ENCODE assay signal across 14 cellular contexts in genomic region chr14:72599579-72600470, GRCh38.
DNase-seq lines count a peak whose midpoint lies in the region; ATAC-seq, FAIRE-seq and TF ChIP-seq lines count a peak whose summit lies in the region.
"Had no signal": no experiment of that assay in that cellular context is flagged by ENCODE, and none has a peak within 500 bp of the region (broad histone marks: within the 10 kb centered on the region; RNA-seq: fewer than 3 reads in every experiment).

No MANE protein-coding gene starts in this region.

- TF ChIP-seq POLR2A in GM12892 (IDR thresholded peaks at IDR 0.05; ENCODE audit: low read depth, low read length) (no peak), NB4 (IDR thresholded peaks at IDR 0.05; ENCODE audit: extremely low read depth, insufficient read length) (no peak), vagina (IDR thresholded peaks at IDR 0.05) (no peak)

- H3K4me1 Mint-ChIP-seq in brain (peaks cover 23% of the 10 kb centered on the region), neural progenitor cell (peaks cover 20% of the 10 kb centered on the region)
- peaks cover 17 to 21% of the 10 kb centered on the region in 2 donors for H3K4me1 Mint-ChIP-seq in natural killer cell treated with Interleukin-12 subunit alpha and Interleukin-12 subunit beta and Interleukin-15 and Interleukin-18, amount 100 ng/mL, for 72 hours (ENCODE audit: low read depth in 2 of 2)

- no peak overlapping the region for H3K27ac ChIP-seq in neural progenitor cell
- H3K27ac ChIP-seq in vagina: no peak overlapping the region
- H3K27ac ChIP-seq: sigmoid colon had no signal

- H3K4me3 Mint-ChIP-seq in brain: no peak overlapping the region
- no peak overlapping the region for H3K4me3 Mint-ChIP-seq in neural progenitor cell
- H3K4me3 Mint-ChIP-seq in natural killer cell treated with Interleukin-12 subunit alpha and Interleukin-12 subunit beta and Interleukin-15 and Interleukin-18, amount 100 ng/mL, for 72 hours: no peak overlapping the region
- H3K4me3 Mint-ChIP-seq: immature natural killer cell had no signal

- DNase-seq in GM12892 (ENCODE audit: insufficient read length) (no peak), NB4 (ENCODE audit: low read depth) (peak; percentile 51), neural progenitor cell (ENCODE audit: low spot score) (peak; percentile 41), vagina (ENCODE audit: extremely low spot score in 2 of 2) (no peak)
- DNase-seq in natural killer cell treated with Interleukin-12 subunit alpha and Interleukin-12 subunit beta and Interleukin-15 and Interleukin-18, amount 100 ng/mL, for 72 hours (ENCODE audit: low spot score): no peak
- DNase-seq: activated naive CD4-positive, alpha-beta T cell; immature natural killer cell; NCI-H1048; NCI-H526; nucleus accumbens; sigmoid colon; stimulated activated CD4-positive, alpha-beta T cell treated with anti-CD3 and anti-CD28 coated beads, Interleukin-2, amount 100 ng/mL, for 24 hours had no signal

- H3K4me3 ChIP-seq in NB4 (ENCODE audit: low read depth, low read length) (no peak overlapping the region), neural progenitor cell (no peak overlapping the region), vagina (no peak overlapping the region)
- H3K4me3 ChIP-seq: sigmoid colon had no signal

- FAIRE-seq in GM12892 (lab: Jason Lieb, UNC): peak; percentile 72

- no peaks in the 10 kb centered on the region for H3K79me2 ChIP-seq in neural progenitor cell (ENCODE audit: low read depth)

- no peaks in the 10 kb centered on the region for H4K20me1 ChIP-seq in neural progenitor cell (ENCODE audit: low read depth)

- no peak for ATAC-seq in natural killer cell treated with Interleukin-12 subunit alpha and Interleukin-12 subunit beta and Interleukin-15 and Interleukin-18, amount 100 ng/mL, for 72 hours
- ATAC-seq in HG02870 (IDR thresholded peaks at IDR 0.05; ENCODE audit: unreplicated experiment): no peak

- H2AFZ ChIP-seq in neural progenitor cell (replicated peaks): peak overlapping the region; percentile 73

- TF ChIP-seq CTCF in NB4 (IDR thresholded peaks at IDR 0.05; ENCODE audit: low read depth, low read length): no peak
- TF ChIP-seq CTCF in brain (conservative IDR thresholded peaks at IDR 0.05): no peak
- no peak for TF ChIP-seq CTCF in neural progenitor cell (IDR thresholded peaks at IDR 0.05)
- no peak for TF ChIP-seq CTCF in vagina (IDR thresholded peaks at IDR 0.05)

- H3K27ac Mint-ChIP-seq in brain (peak overlapping the region in 3 of 5 experiments; percentile 21 to 68 (median 64)), neural progenitor cell (peak overlapping the region; percentile 96)
- no peak overlapping the region for H3K27ac Mint-ChIP-seq in natural killer cell treated with Interleukin-12 subunit alpha and Interleukin-12 subunit beta and Interleukin-15 and Interleukin-18, amount 100 ng/mL, for 72 hours
- H3K27ac Mint-ChIP-seq: immature natural killer cell had no signal

- H3K36me3 Mint-ChIP-seq in brain (no peaks in the 10 kb centered on the region), neural progenitor cell (no peaks in the 10 kb centered on the region)
- H3K36me3 Mint-ChIP-seq in natural killer cell treated with Interleukin-12 subunit alpha and Interleukin-12 subunit beta and Interleukin-15 and Interleukin-18, amount 100 ng/mL, for 72 hours: no peaks in the 10 kb centered on the region
- H3K36me3 Mint-ChIP-seq: immature natural killer cell had no signal

- H3F3A ChIP-seq in neural progenitor cell (ENCODE audit: low read depth): no peaks in the 10 kb centered on the region

- H3K9me3 ChIP-seq in neural progenitor cell (ENCODE audit: low read depth) (no peaks in the 10 kb centered on the region), vagina (no peaks in the 10 kb centered on the region)
- H3K9me3 ChIP-seq: sigmoid colon had no signal

- H3K4me1 ChIP-seq in neural progenitor cell: peaks cover 5% of the 10 kb centered on the region
- no peaks in the 10 kb centered on the region for H3K4me1 ChIP-seq in vagina
- H3K4me1 ChIP-seq: sigmoid colon had no signal

- peak overlapping the region; percentile 4 for H3K4me2 ChIP-seq in neural progenitor cell

- intact Hi-C loops in vagina (cut with DNase I): no loop called here

- H3K27me3 Mint-ChIP-seq in brain: peaks cover 4% of the 10 kb centered on the region
- H3K27me3 Mint-ChIP-seq in neural progenitor cell (ENCODE audit: insufficient read depth, low read depth): no peaks in the 10 kb centered on the region
- H3K27me3 Mint-ChIP-seq in natural killer cell treated with Interleukin-12 subunit alpha and Interleukin-12 subunit beta and Interleukin-15 and Interleukin-18, amount 100 ng/mL, for 72 hours: peaks cover 47 to 49% of the 10 kb centered on the region in 2 donors

- H3K9me3 Mint-ChIP-seq in brain (no peaks in the 10 kb centered on the region), neural progenitor cell (no peaks in the 10 kb centered on the region)
- H3K9me3 Mint-ChIP-seq in natural killer cell treated with Interleukin-12 subunit alpha and Interleukin-12 subunit beta and Interleukin-15 and Interleukin-18, amount 100 ng/mL, for 72 hours: no peaks in the 10 kb centered on the region

- no peaks in the 10 kb centered on the region for H3K36me3 ChIP-seq in neural progenitor cell
- H3K36me3 ChIP-seq in vagina: no peaks in the 10 kb centered on the region
- H3K36me3 ChIP-seq: sigmoid colon had no signal

- H3K9ac ChIP-seq in neural progenitor cell: no peak overlapping the region

- no peaks in the 10 kb centered on the region for H3K27me3 ChIP-seq in neural progenitor cell
- H3K27me3 ChIP-seq in vagina: no peaks in the 10 kb centered on the region
- H3K27me3 ChIP-seq: sigmoid colon had no signal

Comparison
In these comparisons a context has a peak if more than half of its experiments do, and no peak if none do; other contexts are left out.
1. DNase-seq: peak in NB4 (single experiment) and neural progenitor cell (single experiment); none in GM12892 (single experiment), natural killer cell treated with Interleukin-12 subunit alpha and Interleukin-12 subunit beta and Interleukin-15 and Interleukin-18, amount 100 ng/mL, for 72 hours (single experiment) and vagina (0 of 2).
2. H3K27ac Mint-ChIP-seq: peak in brain (3 of 5) and neural progenitor cell (single experiment); none in natural killer cell treated with Interleukin-12 subunit alpha and Interleukin-12 subunit beta and Interleukin-15 and Interleukin-18, amount 100 ng/mL, for 72 hours (0 of 2).